ENCODE assay signal across 12 cellular contexts in the genomic region with DNA sequence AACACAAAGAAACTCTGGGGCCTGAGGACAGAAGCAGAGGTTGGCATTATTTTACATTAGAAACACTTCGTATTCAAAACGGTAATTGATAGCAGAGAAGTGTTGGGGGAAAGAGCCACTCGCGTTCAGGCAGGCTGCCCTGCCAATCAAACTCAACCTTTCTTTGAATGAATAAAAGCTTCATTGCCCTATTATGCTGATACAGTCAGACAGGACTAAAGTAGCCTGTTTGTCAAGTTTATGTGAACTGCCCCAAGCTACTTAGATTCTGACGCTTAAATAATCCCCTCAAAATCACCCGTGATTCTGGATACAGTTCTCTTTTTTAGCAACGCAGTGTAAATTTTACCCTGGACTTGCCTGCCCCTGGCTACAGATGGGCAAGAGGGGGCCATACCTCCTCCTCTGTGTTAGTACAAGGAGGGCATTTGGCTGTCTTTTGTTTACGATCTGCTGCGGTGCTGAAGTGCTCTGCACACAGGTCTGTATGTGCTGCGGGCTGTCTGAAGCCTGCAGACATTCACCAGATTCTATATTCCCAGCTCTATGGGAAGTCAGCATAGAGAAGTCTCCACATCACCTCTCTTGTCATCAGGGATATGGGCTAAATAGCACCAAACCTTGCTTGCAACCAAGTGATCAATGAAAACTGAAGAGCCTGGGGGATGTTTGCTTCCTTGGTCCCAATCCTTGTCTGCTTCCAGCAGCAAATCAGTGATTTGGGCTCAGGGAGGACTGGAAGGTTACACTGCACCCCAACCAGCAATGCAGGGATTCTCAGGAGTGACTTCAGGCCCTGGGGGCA.
DNase-seq lines count a peak whose midpoint lies in the region; ATAC-seq and TF ChIP-seq lines count a peak whose summit lies in the region.
"Had no signal": no experiment of that assay in that cellular context is flagged by ENCODE, and none has a peak within 500 bp of the region (broad histone marks: within the 10 kb centered on the region; RNA-seq: fewer than 3 reads in every experiment).

No MANE protein-coding gene starts in this region.

- H3K4me3 ChIP-seq in BLaER1 treated with 17β-estradiol and CSF1 and Interleukin-3, amounts not matched to agents 10 nM and 100 nM: no peak overlapping the region
- peak overlapping the region; percentile 53 for H3K4me3 ChIP-seq in OCI-LY7 (ENCODE audit: low read depth, low read length, poor library complexity, severe bottlenecking)
- H3K4me3 ChIP-seq: SK-N-MC had no signal

- CTCF ChIA-PET in OCI-LY7 (lab: Charles Lee; ENCODE audit: unreplicated experiment): no interaction called here

- DNase-seq in OCI-LY7 (ENCODE audit: low spot score) (peak; percentile 41), iPS-NIHi7 (ENCODE audit: extremely low spot score) (peak; percentile 12), HT-29 (ENCODE audit: low spot score) (no peak), GOT3 (lab: John Stamatoyannopoulos, UW) (no peak)
- DNase-seq in activated CD4-positive, alpha-beta T cell treated with anti-CD3 and anti-CD28 coated beads, Interleukin-2, amount 50 U/mL, for 1 hour: no peak
- DNase-seq: activated effector memory CD4-positive, alpha-beta T cell treated with Interleukin-2 at 50 U/mL for 16 hours; CD4-positive, CD25-positive, alpha-beta regulatory T cell; HFFc6 had no signal

- intact Hi-C loops in OCI-LY7 (cut with micrococcal nuclease; ENCODE audit: unreplicated experiment): no loop called here

- H3K4me2 ChIP-seq in BLaER1 treated with 17β-estradiol and CSF1 and Interleukin-3, amounts not matched to agents 10 nM and 100 nM: peak overlapping the region; percentile 40 to 71 (median 62)
- peak overlapping the region; percentile 80 for H3K4me2 ChIP-seq in OCI-LY7 (ENCODE audit: low read length)

- H3K4me1 ChIP-seq in BLaER1 treated with 17β-estradiol and CSF1 and Interleukin-3, amounts not matched to agents 10 nM and 100 nM: peaks cover 87 to 100% (median 98%) of the 10 kb centered on the region in 10 experiments
- peaks cover 100% of the 10 kb centered on the region for H3K4me1 ChIP-seq in OCI-LY7 (ENCODE audit: insufficient read depth, low read length, poor library complexity, severe bottlenecking)

- POLR2A ChIA-PET in OCI-LY7 (lab: Charles Lee): interaction anchor here (0.5 to 1.6 kb wide), 9 partner anchors 9 to 129 kb away, joined by 3 to 6 read pairs (median 3); no protein-coding TSS in a partner anchor

- no peaks in the 10 kb centered on the region for H3K27me3 ChIP-seq in BLaER1 treated with 17β-estradiol and CSF1 and Interleukin-3, amounts not matched to agents 10 nM and 100 nM

- H3K9me2 ChIP-seq in OCI-LY7 (ENCODE audit: insufficient read depth, low read length): no peaks in the 10 kb centered on the region

- peak overlapping the region in 9 of 11 experiments; percentile 4 to 67 (median 48); a peak in 18 of 22 replicates for H3K27ac ChIP-seq in BLaER1 treated with 17β-estradiol and CSF1 and Interleukin-3, amounts not matched to agents 10 nM and 100 nM
- peak overlapping the region; percentile 58 for H3K27ac ChIP-seq in OCI-LY7 (ENCODE audit: low read depth, low read length, poor library complexity, severe bottlenecking)
- H3K27ac ChIP-seq: SK-N-MC had no signal

- H3K9ac ChIP-seq in BLaER1 treated with 17β-estradiol and CSF1 and Interleukin-3, amounts not matched to agents 10 nM and 100 nM: peak overlapping the region in 9 of 11 experiments; percentile 0 to 32 (median 9); a peak in 10 of 22 replicates

- H3K79me2 ChIP-seq in OCI-LY7 (ENCODE audit: insufficient read depth, low read depth, low read length): peaks cover 17% of the 10 kb centered on the region; the same call in 1 of the 2 replicates

- no peak for TF ChIP-seq CTCF in OCI-LY7 (conservative IDR thresholded peaks at IDR 0.05; ENCODE audit: low read length)

- H3K9me3 ChIP-seq in BLaER1 treated with 17β-estradiol and CSF1 and Interleukin-3, amounts not matched to agents 10 nM and 100 nM (replicated peaks in 1 of 11): no peaks in the 10 kb centered on the region
- no peaks in the 10 kb centered on the region for H3K9me3 ChIP-seq in OCI-LY7 (ENCODE audit: low read length)

- peaks cover 0 to 94% (median 38%) of the 10 kb centered on the region in 11 experiments; a peak in 14 of 22 replicates for H3K36me3 ChIP-seq in BLaER1 treated with 17β-estradiol and CSF1 and Interleukin-3, amounts not matched to agents 10 nM and 100 nM
- H3K36me3 ChIP-seq in OCI-LY7 (ENCODE audit: insufficient read depth, low read length): no peaks in the 10 kb centered on the region

- peak overlapping the region; percentile 37; the same call in 1 of the 2 replicates for H2AFZ ChIP-seq in OCI-LY7 (ENCODE audit: low read length)

- H4K20me1 ChIP-seq in BLaER1 treated with 17β-estradiol and CSF1 and Interleukin-3, amounts not matched to agents 10 nM and 100 nM: peaks cover 3 to 100% (median 87%) of the 10 kb centered on the region in 11 experiments; a peak in 18 of 22 replicates
- H4K20me1 ChIP-seq in OCI-LY7 (ENCODE audit: insufficient read depth, low read length): no peaks in the 10 kb centered on the region

- peak; percentile 13 for ATAC-seq in GM18868 (IDR thresholded peaks at IDR 0.05; ENCODE audit: unreplicated experiment)
- ATAC-seq in GM19324 (IDR thresholded peaks at IDR 0.05; ENCODE audit: low FRiP score, unreplicated experiment): no peak

- BruUV-seq in OCI-LY7 (replicated peaks; lab: Mats Ljungman, UMichigan): no TSS peak

Comparison
In these comparisons a context has a peak if more than half of its experiments do, and no peak if none do; other contexts are left out.
1. DNase-seq: peak in OCI-LY7 (single experiment) and iPS-NIHi7 (single experiment); none in activated CD4-positive, alpha-beta T cell treated with anti-CD3 and anti-CD28 coated beads, Interleukin-2, amount 50 U/mL, for 1 hour (single experiment), HT-29 (single experiment) and GOT3 (single experiment).